In the genomic region with DNA sequence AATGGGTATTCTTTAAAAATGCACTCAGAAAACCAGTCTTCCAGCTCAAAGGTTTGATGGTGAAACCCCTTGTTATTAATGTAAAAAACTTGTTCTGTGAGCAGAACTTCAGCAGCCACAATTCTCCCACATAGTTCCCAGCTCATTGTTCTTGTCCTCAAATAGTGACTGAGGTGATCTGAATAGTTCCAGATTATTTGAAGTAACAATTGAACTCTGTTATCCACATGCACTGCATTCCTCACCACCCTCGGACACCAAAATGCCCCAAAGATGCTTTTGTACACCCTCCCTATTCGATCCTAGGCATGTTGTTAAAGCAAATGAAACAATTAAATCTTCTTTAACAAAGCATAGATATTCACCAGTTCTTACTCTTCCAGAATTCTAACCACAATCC, we compare ENCODE assay signal across 30 cellular contexts.
"Had no signal": no experiment of that assay in that cellular context is flagged by ENCODE, and none has a peak within 500 bp of the region (broad histone marks: within the 10 kb centered on the region; RNA-seq: fewer than 3 reads in every experiment).

No MANE protein-coding gene starts in this region.

- H3K27me3 ChIP-seq: breast epithelium, esophagus squamous epithelium, gastrocnemius medialis, right lobe of liver, tibial artery, upper lobe of right lung had no signal

- H3K36me3 Mint-ChIP-seq: activated CD4-positive, alpha-beta memory T cell treated with anti-CD3 and anti-CD28 coated beads for 36 hours; naive thymus-derived CD4-positive, alpha-beta T cell; stimulated activated effector memory CD8-positive, alpha-beta T cell treated with anti-CD3 and anti-CD28 coated beads, Interleukin-12 subunit alpha, Interleukin-12 subunit beta, amount 100 ng/mL, for 72 hours had no signal

- H3K4me1 ChIP-seq: breast epithelium, esophagus squamous epithelium, gastrocnemius medialis, left ventricle myocardium inferior, right lobe of liver, tibial artery, upper lobe of right lung had no signal

- H3K4me1 Mint-ChIP-seq: activated T-helper 17 cell treated with anti-CD3 and anti-CD28 coated beads, Interleukin-2, amount 50 U/mL, for 72 hours; naive thymus-derived CD4-positive, alpha-beta T cell; stimulated activated effector memory CD8-positive, alpha-beta T cell treated with anti-CD3 and anti-CD28 coated beads, Interleukin-12 subunit alpha, Interleukin-12 subunit beta, amount 100 ng/mL, for 72 hours had no signal

- H3K4me3 ChIP-seq: breast epithelium, esophagus squamous epithelium, gastrocnemius medialis, left ventricle myocardium inferior, lung, mucosa of descending colon, right lobe of liver, skin epidermis, tibial artery, upper lobe of right lung had no signal

- H3K27ac ChIP-seq: breast epithelium, epithelial cell of prostate, esophagus squamous epithelium, gastrocnemius medialis, left ventricle myocardium inferior, right lobe of liver, skin epidermis, tibial artery, upper lobe of right lung, VCaP had no signal

- H3K27ac Mint-ChIP-seq: activated CD4-positive, alpha-beta memory T cell treated with anti-CD3 and anti-CD28 coated beads for 36 hours; activated T-helper 17 cell treated with anti-CD3 and anti-CD28 coated beads, Interleukin-2, amount 50 U/mL, for 72 hours; naive thymus-derived CD4-positive, alpha-beta T cell; stimulated activated effector memory CD8-positive, alpha-beta T cell treated with anti-CD3 and anti-CD28 coated beads, Interleukin-12 subunit alpha, Interleukin-12 subunit beta, amount 100 ng/mL, for 72 hours; stimulated activated naive CD8-positive, alpha-beta T cell treated with anti-CD3 and anti-CD28 coated beads, Interleukin-15, Interleukin-2, amounts not matched to agents 100 ng/mL and 50 ng/mL, for 24 hours had no signal

- H3K36me3 ChIP-seq: breast epithelium, esophagus squamous epithelium, gastrocnemius medialis, left ventricle myocardium inferior, right lobe of liver, tibial artery, upper lobe of right lung had no signal

- H3K4me3 Mint-ChIP-seq: activated CD4-positive, alpha-beta memory T cell treated with anti-CD3 and anti-CD28 coated beads for 36 hours; activated T-cell treated with anti-CD3 and anti-CD28 coated beads, Interleukin-2, amount 50 U/mL, for 4 hours; activated T-helper 17 cell treated with anti-CD3 and anti-CD28 coated beads, Interleukin-2, amount 50 U/mL, for 72 hours; naive thymus-derived CD4-positive, alpha-beta T cell; stimulated activated effector memory CD8-positive, alpha-beta T cell treated with anti-CD3 and anti-CD28 coated beads, Interleukin-12 subunit alpha, Interleukin-12 subunit beta, amount 100 ng/mL, for 72 hours; stimulated activated naive CD8-positive, alpha-beta T cell treated with anti-CD3 and anti-CD28 coated beads, Interleukin-15, Interleukin-2, amounts not matched to agents 100 ng/mL and 50 ng/mL, for 24 hours had no signal

- ATAC-seq: activated T-cell treated with anti-CD3 and anti-CD28 coated beads, Interleukin-2, amount 50 U/mL, for 4 hours; activated T-helper 17 cell treated with anti-CD3 and anti-CD28 coated beads, Interleukin-2, amount 50 U/mL, for 72 hours; gastrocnemius medialis; mucosa of descending colon; naive thymus-derived CD4-positive, alpha-beta T cell; right lobe of liver; stimulated activated effector memory CD8-positive, alpha-beta T cell treated with anti-CD3 and anti-CD28 coated beads, Interleukin-12 subunit alpha, Interleukin-12 subunit beta, amount 100 ng/mL, for 72 hours; upper lobe of right lung had no signal

- DNase-seq: activated CD4-positive, alpha-beta memory T cell treated with anti-CD3 and anti-CD28 coated beads for 36 hours; activated CD4-positive, alpha-beta T cell treated with anti-CD3 and anti-CD28 coated beads for 4 hours; activated CD8-positive, alpha-beta memory T cell treated with anti-CD3 and anti-CD28 coated beads, Interleukin-2, amount 50 U/mL, for 48 hours; activated gamma-delta T cell treated with Interleukin-2 at 50 U/mL for 16 hours; activated naive CD4-positive, alpha-beta T cell treated with anti-CD3 and anti-CD28 coated beads, Interleukin-2, amount 50 U/mL, for 16 hours; activated T-cell treated with anti-CD3 and anti-CD28 coated beads, Interleukin-2, amount 50 U/mL, for 4 hours; amniotic stem cell; central memory CD4-positive, alpha-beta T cell; dermis blood vessel endothelial cell; effector CD4-positive, alpha-beta T cell; esophagus squamous epithelium; gastrocnemius medialis; glutamatergic neuron; left ventricle myocardium inferior; mucosa of descending colon; naive thymus-derived CD4-positive, alpha-beta T cell; right lobe of liver; stimulated activated CD4-positive, alpha-beta T cell treated with anti-CD3 and anti-CD28 coated beads, Interleukin-12 subunit alpha, Interleukin-12 subunit beta, amount 100 ng/mL, for 4 hours; stimulated activated CD4-positive, alpha-beta T cell treated with anti-CD3 and anti-CD28 coated beads, Interleukin-4, amount 100 ng/mL, for 24 hours; T-helper 9 cell; tibial artery; upper lobe of right lung had no signal

- H3K27me3 Mint-ChIP-seq: activated CD4-positive, alpha-beta memory T cell treated with anti-CD3 and anti-CD28 coated beads for 36 hours; activated T-helper 17 cell treated with anti-CD3 and anti-CD28 coated beads, Interleukin-2, amount 50 U/mL, for 72 hours; naive thymus-derived CD4-positive, alpha-beta T cell; stimulated activated naive CD8-positive, alpha-beta T cell treated with anti-CD3 and anti-CD28 coated beads, Interleukin-15, Interleukin-2, amounts not matched to agents 100 ng/mL and 50 ng/mL, for 24 hours had no signal

- H3K9me3 ChIP-seq: breast epithelium, gastrocnemius medialis, right lobe of liver, tibial artery, upper lobe of right lung had no signal
